Comparison of ENCODE assay signal across 18 cellular contexts in the genomic region with DNA sequence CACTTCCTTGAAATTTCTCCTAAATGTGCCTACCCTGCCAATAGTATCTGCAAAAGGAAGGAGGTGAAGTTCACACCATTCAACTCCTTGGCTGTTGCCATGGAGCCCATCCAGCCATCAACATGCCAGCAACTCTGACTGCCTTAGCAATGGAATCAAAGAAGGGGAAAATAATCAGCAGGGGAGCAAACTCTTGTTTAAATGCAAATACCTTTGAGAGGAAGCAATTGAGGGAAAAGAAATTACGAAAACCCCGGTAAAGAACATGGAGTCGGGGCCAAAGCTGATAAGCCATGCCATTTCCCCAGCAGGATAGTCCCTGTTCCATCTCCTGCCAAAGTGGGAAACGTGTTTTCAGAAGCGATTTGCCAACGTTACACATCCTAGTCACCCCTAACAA.
"Had no signal": no experiment of that assay in that cellular context is flagged by ENCODE, and none has a peak within 500 bp of the region (broad histone marks: within the 10 kb centered on the region; RNA-seq: fewer than 3 reads in every experiment).

No MANE protein-coding gene starts in this region.

- H3K4me3 Mint-ChIP-seq: activated CD4-positive, alpha-beta T cell treated with anti-CD3 and anti-CD28 coated beads for 36 hours; activated CD8-positive, alpha-beta T cell treated with anti-CD3 and anti-CD28 coated beads for 36 hours; activated naive CD4-positive, alpha-beta T cell treated with anti-CD3 and anti-CD28 coated beads, Interleukin-2, amount 50 U/mL, for 24 hours; activated T-cell treated with anti-CD3 and anti-CD28 coated beads, Interleukin-2, amount 50 U/mL, for 4 hours; naive thymus-derived CD4-positive, alpha-beta T cell; stimulated activated memory B cell treated with anti-CD40 and anti-IgM and Interleukin-4, amounts not matched to agents 10 μg/mL and 1 μg/mL and 100 μg/mL, for 72 hours; T-helper 17 cell had no signal

- H3K4me1 Mint-ChIP-seq: activated naive CD4-positive, alpha-beta T cell treated with anti-CD3 and anti-CD28 coated beads, Interleukin-2, amount 50 U/mL, for 24 hours; stimulated activated memory B cell treated with anti-CD40 and anti-IgM and Interleukin-4, amounts not matched to agents 10 μg/mL and 1 μg/mL and 100 μg/mL, for 72 hours; T-helper 17 cell had no signal

- H3K9me3 Mint-ChIP-seq: activated CD8-positive, alpha-beta T cell treated with anti-CD3 and anti-CD28 coated beads for 36 hours; activated naive CD4-positive, alpha-beta T cell treated with anti-CD3 and anti-CD28 coated beads, Interleukin-2, amount 50 U/mL, for 24 hours; activated T-cell treated with anti-CD3 and anti-CD28 coated beads, Interleukin-2, amount 50 U/mL, for 4 hours had no signal

- H3K36me3 Mint-ChIP-seq: activated naive CD4-positive, alpha-beta T cell treated with anti-CD3 and anti-CD28 coated beads, Interleukin-2, amount 50 U/mL, for 24 hours had no signal

- H3K27ac ChIP-seq: esophagus squamous epithelium, left ventricle myocardium inferior, tibial artery, uterus, WERI-Rb-1 had no signal

- H3K4me3 ChIP-seq: esophagus squamous epithelium, left ventricle myocardium inferior, mucosa of descending colon, tibial artery, uterus had no signal

- H3K27me3 ChIP-seq: esophagus squamous epithelium, tibial artery, uterus had no signal

- H3K27me3 Mint-ChIP-seq: activated naive CD4-positive, alpha-beta T cell treated with anti-CD3 and anti-CD28 coated beads, Interleukin-2, amount 50 U/mL, for 24 hours had no signal

- H3K9me3 ChIP-seq: esophagus squamous epithelium, left ventricle myocardium inferior, mucosa of descending colon, tibial artery, uterus had no signal

- H3K4me1 ChIP-seq: esophagus squamous epithelium, tibial artery, uterus had no signal

- H3K27ac Mint-ChIP-seq: activated CD4-positive, alpha-beta T cell treated with anti-CD3 and anti-CD28 coated beads for 36 hours; activated CD8-positive, alpha-beta T cell treated with anti-CD3 and anti-CD28 coated beads for 36 hours; activated naive CD4-positive, alpha-beta T cell treated with anti-CD3 and anti-CD28 coated beads, Interleukin-2, amount 50 U/mL, for 24 hours; stimulated activated memory B cell treated with anti-CD40 and anti-IgM and Interleukin-4, amounts not matched to agents 10 μg/mL and 1 μg/mL and 100 μg/mL, for 72 hours; T-helper 17 cell had no signal

- DNase-seq: activated CD4-positive, alpha-beta T cell treated with anti-CD3 and anti-CD28 coated beads for 36 hours; activated CD8-positive, alpha-beta T cell treated with anti-CD3 and anti-CD28 coated beads for 36 hours; activated effector memory CD4-positive, alpha-beta T cell treated with anti-CD3 and anti-CD28 coated beads, Interleukin-2, amount 50 U/mL, for 16 hours; activated T-cell treated with anti-CD3 and anti-CD28 coated beads, Interleukin-2, amount 50 U/mL, for 4 hours; esophagus squamous epithelium; glutamatergic neuron; kidney; left ventricle myocardium inferior; mucosa of descending colon; naive thymus-derived CD4-positive, alpha-beta T cell; occipital lobe; stimulated activated CD4-positive, alpha-beta T cell treated with anti-CD3 and anti-CD28 coated beads, Interleukin-2, amount 100 ng/mL, for 48 hours; T-helper 17 cell; tibial artery; uterus; WERI-Rb-1 had no signal

- ATAC-seq: activated CD4-positive, alpha-beta T cell treated with anti-CD3 and anti-CD28 coated beads for 36 hours; activated CD8-positive, alpha-beta T cell treated with anti-CD3 and anti-CD28 coated beads for 36 hours; activated T-cell treated with anti-CD3 and anti-CD28 coated beads, Interleukin-2, amount 50 U/mL, for 4 hours; mucosa of descending colon; naive thymus-derived CD4-positive, alpha-beta T cell; stimulated activated memory B cell treated with anti-CD40 and anti-IgM and Interleukin-4, amounts not matched to agents 10 μg/mL and 1 μg/mL and 100 μg/mL, for 72 hours; T-helper 17 cell had no signal

- H3K36me3 ChIP-seq: esophagus squamous epithelium, left ventricle myocardium inferior, tibial artery, uterus, WERI-Rb-1 had no signal
